Comparison of ENCODE assay signal across 12 cellular contexts in genomic region chr4:86940920-86941460, GRCh38. TPM values are rescaled to one million over a fixed set of nuclear protein-coding genes. Genes with fewer than 3 reads are reported as not detected.
"Had no signal": no experiment of that assay in that cellular context is flagged by ENCODE, and none has a peak within 500 bp of the region (broad histone marks: within the 10 kb centered on the region; RNA-seq: fewer than 3 reads in every experiment).

No MANE protein-coding gene starts in this region.

- H3K9me3 ChIP-seq: transverse colon had no signal

- DNase-seq: activated CD4-positive, alpha-beta T cell treated with anti-CD3 and anti-CD28 coated beads for 4 hours; activated CD8-positive, alpha-beta T cell treated with anti-CD3 and anti-CD28 coated beads, Interleukin-2, amount 10 ng/mL, durations not matched to agents 7 days and 5 days; cerebellar nuclear complex; hippocampal formation; kidney glomerular epithelial cell; midbrain; small intestine; SW 1271; transverse colon; WERI-Rb-1 had no signal

- ATAC-seq: activated CD8-positive, alpha-beta T cell treated with anti-CD3 and anti-CD28 coated beads, Interleukin-2, amount 10 ng/mL, durations not matched to agents 7 days and 5 days; activated naive CD4-positive, alpha-beta T cell treated with anti-CD3 and anti-CD28 coated beads, Interleukin-2, amount 50 U/mL, for 72 hours had no signal

- H3K27ac Mint-ChIP-seq: activated naive CD4-positive, alpha-beta T cell treated with anti-CD3 and anti-CD28 coated beads, Interleukin-2, amount 50 U/mL, for 72 hours had no signal

- H3K36me3 ChIP-seq: transverse colon, WERI-Rb-1 had no signal

- H3K4me3 Mint-ChIP-seq: activated CD8-positive, alpha-beta T cell treated with anti-CD3 and anti-CD28 coated beads, Interleukin-2, amount 10 ng/mL, durations not matched to agents 7 days and 5 days had no signal

- H3K27ac ChIP-seq: WERI-Rb-1 had no signal

- H3K9me3 Mint-ChIP-seq: activated naive CD4-positive, alpha-beta T cell treated with anti-CD3 and anti-CD28 coated beads, Interleukin-2, amount 50 U/mL, for 72 hours had no signal

- H3K27me3 ChIP-seq: transverse colon had no signal

- H3K4me3 ChIP-seq: transverse colon had no signal

RNA-seq across cellular contexts. Expression of gene C4orf36, which starts 48.8 kb away (rescaled TPM):
- total RNA-seq: activated naive CD4-positive, alpha-beta T cell treated with anti-CD3 and anti-CD28 coated beads, Interleukin-2, amount 50 U/mL, for 72 hours; liver had no signal
